8 cellular contexts compared by ENCODE assay signal in the genomic region with DNA sequence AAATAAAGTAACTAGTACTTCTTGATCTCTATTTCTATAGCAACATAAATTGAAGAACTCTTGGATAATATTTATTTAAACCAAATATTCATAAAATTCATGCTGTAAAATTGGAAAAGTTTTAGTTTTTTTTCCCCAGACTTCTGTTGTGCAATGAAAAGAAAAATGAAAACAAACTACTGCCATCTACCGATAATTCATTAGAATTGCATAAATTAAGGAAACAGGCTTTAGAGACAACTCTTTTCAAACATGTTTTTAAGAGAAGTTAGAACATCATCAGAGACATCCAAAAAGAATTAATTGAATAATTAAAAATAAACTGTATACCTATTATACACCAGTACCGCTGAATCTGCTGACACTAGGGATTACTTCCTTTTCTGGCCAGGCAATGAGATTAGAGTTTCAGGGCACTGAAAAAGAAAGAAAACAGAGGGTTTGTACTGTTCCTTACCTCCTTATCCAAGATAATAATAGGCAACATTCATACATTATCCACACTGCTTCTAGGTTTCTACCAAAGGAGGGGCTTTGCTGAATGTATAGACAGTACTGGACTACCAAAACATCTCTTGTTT. TPM values are rescaled to one million over a fixed set of nuclear protein-coding genes. Genes with fewer than 3 reads are reported as not detected.
DNase-seq lines count a peak whose midpoint lies in the region; ATAC-seq, FAIRE-seq and TF ChIP-seq lines count a peak whose summit lies in the region.

No MANE protein-coding gene starts in this region.

- no peak overlapping the region for H3K4me3 ChIP-seq in LNCaP clone FGC (ENCODE audit: low read depth, low read length)
- no peak overlapping the region for H3K4me3 ChIP-seq in K562

- intact Hi-C loops in K562 (cut with micrococcal nuclease) = no loop called here

- in situ Hi-C loops in K562 (cut with MboI) = no loop called here

- peak; percentile 54 for FAIRE-seq in K562 (lab: Jason Lieb, UNC)

- H3K27me3 ChIP-seq in K562 (ENCODE audit: control insufficient read depth in 2 of 2, insufficient read depth in 2 of 2, low read length in 2 of 2) = no peaks in the 10 kb centered on the region

- no peak overlapping the region for H2AFZ ChIP-seq in K562 (ENCODE audit: low read depth, low read length)

- TF ChIP-seq EP300 in K562 (IDR thresholded peaks at IDR 0.05; ENCODE audit: low read length) = no peak

- no peaks in the 10 kb centered on the region; a peak in 1 of 5 replicates for H3K4me1 ChIP-seq in K562 (replicated peaks in 1 of 2; ENCODE audit: control insufficient read depth in 2 of 2, insufficient read depth in 2 of 2, low read length in 2 of 2)

- no peak overlapping the region for H3K27ac ChIP-seq in K562 (ENCODE audit: extremely low read depth, low read depth, low read length)

- no peak for TF ChIP-seq POLR2A in K562 (conservative IDR thresholded peaks at IDR 0.05)

- DNase-seq in DMS 273 (lab: John Stamatoyannopoulos, UW; ENCODE audit: unreplicated experiment) (peak; percentile 29), LNCaP clone FGC (ENCODE audit: low read depth) (no peak), K562 (ENCODE audit: extremely low read depth in 1 of 4, low spot score in 3 of 4) (peak in 3 of 4 experiments; percentile 0 to 6 (median 4)), medulla oblongata (ENCODE audit: extremely low spot score) (peak; percentile 64), NCI-H524 treated with DMSO at 0.1 percent for 48 hours (lab: John Stamatoyannopoulos, UW) (no peak)
- no peak for DNase-seq in stimulated activated CD8-positive, alpha-beta memory T cell treated with anti-CD3 and anti-CD28 coated beads, Interleukin-4, amount 100 ng/mL, for 48 hours
- no peak for DNase-seq in stimulated activated CD4-positive, alpha-beta T cell treated with anti-CD3 and anti-CD28 coated beads, Interleukin-4, amount 100 ng/mL, for 24 hours

- POLR2A ChIA-PET in K562 (lab: Yijun Ruan, JAX) = no interaction called here

- WGBS in K562 (ENCODE audit: insufficient coverage, low coverage, missing lambda C conversion rate) = 0% methylated on average over 2 of the region's 2 CpGs

- H3K36me3 ChIP-seq in K562 (ENCODE audit: control insufficient read depth, insufficient read depth, low read length) = no peaks in the 10 kb centered on the region

- no peak overlapping the region for H3K4me2 ChIP-seq in K562 (ENCODE audit: insufficient read depth, low read length)

- TF ChIP-seq RAD21 in K562 (CRISPR knock-in tag; conservative IDR thresholded peaks at IDR 0.05 in 1 of 2, IDR thresholded peaks at IDR 0.05 in 1 of 2) = peak; percentile 41 to 45

- CTCF ChIA-PET in K562 (lab: Yijun Ruan, JAX; ENCODE audit: low intra/inter-chr PET ratio) = interaction anchor here (0.7 kb wide), 1 partner anchor 70 kb away, joined by 3 read pairs; no protein-coding TSS in a partner anchor

- BruUV-seq in K562 (replicated peaks; lab: Mats Ljungman, UMichigan) = no TSS peak

- TF ChIP-seq CTCF in LNCaP clone FGC (IDR thresholded peaks at IDR 0.05; ENCODE audit: control insufficient read depth, extremely low read depth, insufficient read depth) = peak; percentile 51
- peak in 1 of 3 experiments; percentile 52; a peak in 2 of 6 replicates for TF ChIP-seq CTCF in K562 (IDR thresholded peaks at IDR 0.05 in 2 of 3, conservative IDR thresholded peaks at IDR 0.05 in 1 of 3; ENCODE audit: insufficient read depth in 2 of 3, low read depth in 1 of 3, low read length in 3 of 3)

- ATAC-seq in K562 = no peak
- ATAC-seq in HG03108 (IDR thresholded peaks at IDR 0.05; ENCODE audit: unreplicated experiment) = no peak

- H3K9me1 ChIP-seq in K562 (ENCODE audit: control insufficient read depth, insufficient read depth, low read length) = no peaks in the 10 kb centered on the region

- H3K79me2 ChIP-seq in K562 (ENCODE audit: control insufficient read depth, insufficient read depth, low read length) = no peaks in the 10 kb centered on the region

- no peaks in the 10 kb centered on the region for H3K9me3 ChIP-seq in K562 (replicated peaks; ENCODE audit: control insufficient read depth, insufficient read depth, low read depth, low read length)

- H3K9ac ChIP-seq in K562 (ENCODE audit: insufficient read depth in 1 of 2, low read depth in 2 of 2, low read length in 2 of 2) = no peak overlapping the region

- no peaks in the 10 kb centered on the region for H4K20me1 ChIP-seq in K562 (replicated peaks; ENCODE audit: control insufficient read depth, insufficient read depth, low read length)

TF ChIP-seq in K562, 482 proteins besides CTCF, POLR2A, EP300 and RAD21:
- no peak for TF ChIP-seq ZNF354B (CRISPR knock-in tag; IDR thresholded peaks at IDR 0.05)
- TF ChIP-seq RBM39 (optimal IDR thresholded peaks at IDR 0.05; ENCODE audit: low read depth, low read length) = no peak
- no peak for TF ChIP-seq POU5F1 (IDR thresholded peaks at IDR 0.05; ENCODE audit: borderline replicate concordance, low read depth, low read length, partially characterized antibody)
- peak; percentile 85 for TF ChIP-seq CEBPB (tag; IDR thresholded peaks at IDR 0.05)
- no peak for TF ChIP-seq ZNF75A (CRISPR knock-in tag; IDR thresholded peaks at IDR 0.05)
- no peak for TF ChIP-seq JUND (IDR thresholded peaks at IDR 0.05; ENCODE audit: borderline replicate concordance, low read depth, low read length)
- TF ChIP-seq JUND (tag; IDR thresholded peaks at IDR 0.05; ENCODE audit: borderline replicate concordance, low read depth, low read length) = no peak
- TF ChIP-seq CEBPG (CRISPR knock-in tag; IDR thresholded peaks at IDR 0.05) = no peak
- TF ChIP-seq CEBPG (tag; conservative IDR thresholded peaks at IDR 0.05 in 1 of 2, IDR thresholded peaks at IDR 0.05 in 1 of 2) = peak; percentile 53 to 92
- no peak for TF ChIP-seq ELF1 (tag; IDR thresholded peaks at IDR 0.05)
- no peak for TF ChIP-seq HCFC1 (IDR thresholded peaks at IDR 0.05; ENCODE audit: low read depth, low read length)
- TF ChIP-seq ILK (tag; IDR thresholded peaks at IDR 0.05; ENCODE audit: borderline replicate concordance, low read depth) = no peak
- TF ChIP-seq MYBL2 (IDR thresholded peaks at IDR 0.05; ENCODE audit: low read depth) = no peak
- no peak for TF ChIP-seq MYBL2 (CRISPR knock-in tag; IDR thresholded peaks at IDR 0.05; ENCODE audit: borderline replicate concordance)
- no peak for TF ChIP-seq BRF1 (IDR thresholded peaks at IDR 0.05; ENCODE audit: borderline replicate concordance, extremely low read depth, insufficient read length)
- no peak for TF ChIP-seq MCM7 (IDR thresholded peaks at IDR 0.05)
- no peak for TF ChIP-seq YY1 (IDR thresholded peaks at IDR 0.05; ENCODE audit: borderline replicate concordance in 1 of 3, control insufficient read depth in 1 of 3, extremely low read depth in 1 of 3, insufficient read depth in 3 of 3, insufficient read length in 1 of 3, insufficient replicate concordance in 2 of 3, low read depth in 1 of 3, low read length in 2 of 3)
- TF ChIP-seq FOSL1 (tag; conservative IDR thresholded peaks at IDR 0.05) = no peak
- no peak for TF ChIP-seq PHB (CRISPR knock-in tag; IDR thresholded peaks at IDR 0.05)

RNA-seq across cellular contexts. Expression of a gene that starts 4.9 kb away (rescaled TPM):
- not detected in 2 replicates for total RNA-seq in K562 (2011; cell fraction: chromatin; rRNA removed; ENCODE audit: low replicate concordance)
- not detected in 2 replicates for total RNA-seq in K562 (2011; cell fraction: nucleolus; rRNA removed)
- not detected in 2 replicates for total RNA-seq in K562 (2011; cell fraction: nucleoplasm; rRNA removed)
- total RNA-seq in K562 (2014; rRNA removed) (not detected in 2 replicates), K562 (2014; rRNA removed; fragmentation: Illumina TruSeq; extraction: Trizol) (not detected in 2 replicates), K562 (2015; rRNA removed; fragmentation: Illumina TruSeq; extraction: Trizol) (not detected in 2 replicates), K562 (2021) (not detected in 2 replicates)
- polyA plus RNA-seq in K562 (2011; rRNA removed) (not detected in 2 replicates), K562 (2014; fragmentation: Illumina TruSeq; extraction: Trizol) (not detected in 2 replicates), K562 (2014; fragmentation: Nextera tagmentation; extraction: Ambion mirVana) (not detected), K562 (2014; rRNA removed) (not detected in 2 replicates)
- not detected in 2 replicates for polyA plus RNA-seq in K562 (2011; cell fraction: cytosol; rRNA removed)
- polyA plus RNA-seq in K562 (2011; cell fraction: nucleus; rRNA removed) = 0.06 TPM in 1 of 2 replicates, not detected in the other
- polyA plus RNA-seq in K562 (2012) = 0.04 TPM in 1 of 2 replicates, not detected in the other
- not detected in 2 replicates for polyA minus RNA-seq in K562 (2011; rRNA and poly(A)+ RNA removed)
- not detected in 2 replicates for polyA minus RNA-seq in K562 (2011; cell fraction: cytosol; rRNA and poly(A)+ RNA removed)
- polyA minus RNA-seq in K562 (2011; cell fraction: nucleus; rRNA and poly(A)+ RNA removed) = not detected in 2 replicates

RNA-seq across cellular contexts. Expression of a gene that starts 5.1 kb away (rescaled TPM):
- not detected in 2 replicates for total RNA-seq in K562 (2011; cell fraction: chromatin; rRNA removed; ENCODE audit: low replicate concordance)
- total RNA-seq in K562 (2011; cell fraction: nucleolus; rRNA removed) = not detected in 2 replicates
- total RNA-seq in K562 (2011; cell fraction: nucleoplasm; rRNA removed) = not detected in 2 replicates
- total RNA-seq in K562 (2014; rRNA removed) (not detected in 2 replicates), K562 (2014; rRNA removed; fragmentation: Illumina TruSeq; extraction: Trizol) (not detected in 2 replicates), K562 (2015; rRNA removed; fragmentation: Illumina TruSeq; extraction: Trizol) (not detected in 2 replicates), K562 (2021) (0.24 TPM in 1 of 2 replicates, not detected in the other)
- polyA plus RNA-seq in K562 (2011; rRNA removed) (not detected in 2 replicates), K562 (2014; fragmentation: Illumina TruSeq; extraction: Trizol) (not detected in 2 replicates), K562 (2014; fragmentation: Nextera tagmentation; extraction: Ambion mirVana) (not detected), K562 (2014; rRNA removed) (not detected in 2 replicates)
- polyA plus RNA-seq in K562 (2011; cell fraction: cytosol; rRNA removed) = not detected in 2 replicates
- polyA plus RNA-seq in K562 (2011; cell fraction: nucleus; rRNA removed) = not detected in 2 replicates
- polyA plus RNA-seq in K562 (2012) = not detected in 2 replicates
- polyA minus RNA-seq in K562 (2011; rRNA and poly(A)+ RNA removed) = not detected in 2 replicates
- polyA minus RNA-seq in K562 (2011; cell fraction: cytosol; rRNA and poly(A)+ RNA removed) = not detected in 2 replicates
- polyA minus RNA-seq in K562 (2011; cell fraction: nucleus; rRNA and poly(A)+ RNA removed) = not detected in 2 replicates

Comparison
In these comparisons a context has a peak if more than half of its experiments do, and no peak if none do; other contexts are left out.
1. DNase-seq: peak in DMS 273 (single experiment), K562 (3 of 4) and medulla oblongata (single experiment); none in LNCaP clone FGC (single experiment), stimulated activated CD8-positive, alpha-beta memory T cell treated with anti-CD3 and anti-CD28 coated beads, Interleukin-4, amount 100 ng/mL, for 48 hours (single experiment), stimulated activated CD4-positive, alpha-beta T cell treated with anti-CD3 and anti-CD28 coated beads, Interleukin-4, amount 100 ng/mL, for 24 hours (single experiment) and NCI-H524 treated with DMSO at 0.1 percent for 48 hours (single experiment).